Comparison of ENCODE assay signal across 8 cellular contexts in genomic region chr1:89069955-89070354, GRCh38. TPM values are rescaled to one million over a fixed set of nuclear protein-coding genes. Genes with fewer than 3 reads are reported as not detected.
DNase-seq lines count a peak whose midpoint lies in the region; ATAC-seq, FAIRE-seq and TF ChIP-seq lines count a peak whose summit lies in the region.

No MANE protein-coding gene starts in this region.

- intact Hi-C loops in stomach (cut with DNase I; ENCODE audit: low total_unique reads): no loop called here

- H3K27me3 ChIP-seq in stomach: no peaks in the 10 kb centered on the region

- H3K27ac Mint-ChIP-seq in activated CD8-positive, alpha-beta memory T cell treated with anti-CD3 and anti-CD28 coated beads, Interleukin-2, amount 10 ng/mL, durations not matched to agents 7 days and 5 days: peak overlapping the region; percentile 85
- H3K27ac Mint-ChIP-seq in activated CD4-positive, alpha-beta memory T cell treated with anti-CD3 and anti-CD28 coated beads, Interleukin-2, amount 10 ng/mL, durations not matched to agents 7 days and 5 days: peak overlapping the region; percentile 75
- peak overlapping the region; percentile 85 to 95 (median 88) for H3K27ac Mint-ChIP-seq in immature natural killer cell

- H3K4me1 Mint-ChIP-seq in activated CD8-positive, alpha-beta memory T cell treated with anti-CD3 and anti-CD28 coated beads, Interleukin-2, amount 10 ng/mL, durations not matched to agents 7 days and 5 days: peaks cover 25% of the 10 kb centered on the region
- H3K4me1 Mint-ChIP-seq in activated CD4-positive, alpha-beta memory T cell treated with anti-CD3 and anti-CD28 coated beads, Interleukin-2, amount 10 ng/mL, durations not matched to agents 7 days and 5 days: peaks cover 31% of the 10 kb centered on the region
- peaks cover 18 to 32% of the 10 kb centered on the region in 2 donors for H3K4me1 Mint-ChIP-seq in immature natural killer cell

- H3K9me3 Mint-ChIP-seq in activated CD8-positive, alpha-beta memory T cell treated with anti-CD3 and anti-CD28 coated beads, Interleukin-2, amount 10 ng/mL, durations not matched to agents 7 days and 5 days (ENCODE audit: low read depth): peaks cover 7% of the 10 kb centered on the region
- H3K9me3 Mint-ChIP-seq in activated CD4-positive, alpha-beta memory T cell treated with anti-CD3 and anti-CD28 coated beads, Interleukin-2, amount 10 ng/mL, durations not matched to agents 7 days and 5 days: peaks cover 20% of the 10 kb centered on the region
- peaks cover 0 to 13% (median 6%) of the 10 kb centered on the region in 6 donors for H3K9me3 Mint-ChIP-seq in immature natural killer cell

- POLR2A ChIA-PET in activated CD4-positive, alpha-beta memory T cell treated with anti-CD3 and anti-CD28 coated beads, Interleukin-2, amount 10 ng/mL, durations not matched to agents 7 days and 5 days (lab: Charles Lee): interaction anchor here (0.8 to 3.0 kb wide), 8 partner anchors 17 to 539 kb away, joined by 3 to 13 read pairs (median 4); partner anchors contain the start of genes GBP2 and GBP3

- WGBS in stomach, 5 donors: 43 to 60% (median 54%) methylated on average over 2 of the region's 2 CpGs

- H3K4me3 Mint-ChIP-seq in activated CD8-positive, alpha-beta memory T cell treated with anti-CD3 and anti-CD28 coated beads, Interleukin-2, amount 10 ng/mL, durations not matched to agents 7 days and 5 days: peak overlapping the region; percentile 75
- peak overlapping the region; percentile 81 for H3K4me3 Mint-ChIP-seq in activated CD4-positive, alpha-beta memory T cell treated with anti-CD3 and anti-CD28 coated beads, Interleukin-2, amount 10 ng/mL, durations not matched to agents 7 days and 5 days
- H3K4me3 Mint-ChIP-seq in immature natural killer cell: peak overlapping the region; percentile 84 to 94 (median 91)

- no peaks in the 10 kb centered on the region for H3K27me3 Mint-ChIP-seq in activated CD8-positive, alpha-beta memory T cell treated with anti-CD3 and anti-CD28 coated beads, Interleukin-2, amount 10 ng/mL, durations not matched to agents 7 days and 5 days
- H3K27me3 Mint-ChIP-seq in activated CD4-positive, alpha-beta memory T cell treated with anti-CD3 and anti-CD28 coated beads, Interleukin-2, amount 10 ng/mL, durations not matched to agents 7 days and 5 days: peaks cover 3% of the 10 kb centered on the region
- peaks cover 0 to 5% (median 0%) of the 10 kb centered on the region in 3 donors for H3K27me3 Mint-ChIP-seq in immature natural killer cell (ENCODE audit: low read depth in 3 of 3)

- DNase-seq in activated CD8-positive, alpha-beta memory T cell treated with anti-CD3 and anti-CD28 coated beads, Interleukin-2, amount 10 ng/mL, durations not matched to agents 7 days and 5 days: no peak
- no peak for DNase-seq in activated CD8-positive, alpha-beta memory T cell treated with anti-CD3 and anti-CD28 coated beads, Interleukin-2, amount 50 U/mL, for 4 hours
- DNase-seq in activated CD4-positive, alpha-beta memory T cell treated with anti-CD3 and anti-CD28 coated beads, Interleukin-2, amount 10 ng/mL, durations not matched to agents 7 days and 5 days: no peak
- DNase-seq in immature natural killer cell (peak; percentile 30 to 36 (median 34)), stomach (no peak), NCI-H345 treated with DMSO at 0.1 percent for 48 hours (lab: John Stamatoyannopoulos, UW; ENCODE audit: unreplicated experiment) (no peak), GM12891 (ENCODE audit: insufficient read length, low spot score) (no peak)

- TF ChIP-seq EP300 in stomach (IDR thresholded peaks at IDR 0.05): no peak

- TF ChIP-seq POLR2A in stomach (IDR thresholded peaks at IDR 0.05): no peak
- TF ChIP-seq POLR2A in GM12891 (IDR thresholded peaks at IDR 0.05; ENCODE audit: low read depth, low read length): no peak

- peak; percentile 22 for ATAC-seq in activated CD8-positive, alpha-beta memory T cell treated with anti-CD3 and anti-CD28 coated beads, Interleukin-2, amount 10 ng/mL, durations not matched to agents 7 days and 5 days
- ATAC-seq in GM21825 (IDR thresholded peaks at IDR 0.05; ENCODE audit: unreplicated experiment): no peak

- peaks cover 31% of the 10 kb centered on the region for H3K36me3 Mint-ChIP-seq in activated CD8-positive, alpha-beta memory T cell treated with anti-CD3 and anti-CD28 coated beads, Interleukin-2, amount 10 ng/mL, durations not matched to agents 7 days and 5 days
- H3K36me3 Mint-ChIP-seq in activated CD4-positive, alpha-beta memory T cell treated with anti-CD3 and anti-CD28 coated beads, Interleukin-2, amount 10 ng/mL, durations not matched to agents 7 days and 5 days (ENCODE audit: low read depth): peaks cover 24% of the 10 kb centered on the region
- H3K36me3 Mint-ChIP-seq in immature natural killer cell: peaks cover 4 to 17% (median 8%) of the 10 kb centered on the region in 3 donors

- no peaks in the 10 kb centered on the region for H3K36me3 ChIP-seq in stomach

- peaks cover 0 to 8% (median 0%) of the 10 kb centered on the region in 4 donors for H3K4me1 ChIP-seq in stomach

- H3K27ac ChIP-seq in stomach: peak overlapping the region in 3 of 5 donors; percentile 7 to 61 (median 31)

- peak overlapping the region; percentile 10 to 22 (median 16) for H3K4me3 ChIP-seq in stomach

- no peak for FAIRE-seq in GM12891 (lab: Jason Lieb, UNC)

- CTCF ChIA-PET in activated CD8-positive, alpha-beta memory T cell treated with anti-CD3 and anti-CD28 coated beads, Interleukin-2, amount 10 ng/mL, durations not matched to agents 7 days and 5 days (lab: Charles Lee): interaction anchor here (0.8 to 1.4 kb wide), 5 partner anchors 16 to 386 kb away, joined by 3 to 4 read pairs (median 3); no protein-coding TSS in a partner anchor
- CTCF ChIA-PET in activated CD4-positive, alpha-beta memory T cell treated with anti-CD3 and anti-CD28 coated beads, Interleukin-2, amount 10 ng/mL, durations not matched to agents 7 days and 5 days (lab: Charles Lee): interaction anchor here (0.9 to 2.9 kb wide), 5 partner anchors 11 to 241 kb away, joined by 3 to 10 read pairs (median 6); no protein-coding TSS in a partner anchor

- peaks cover 0 to 13% (median 6%) of the 10 kb centered on the region in 4 donors for H3K9me3 ChIP-seq in stomach

- TF ChIP-seq CTCF in stomach (IDR thresholded peaks at IDR 0.05): no peak

TF ChIP-seq in GM12891, 5 proteins besides CTCF, POLR2A, EP300 and RAD21:
- TF ChIP-seq SPI1 (IDR thresholded peaks at IDR 0.05; ENCODE audit: low read depth, low read length) (no peak), POLR2AphosphoS5 (IDR thresholded peaks at IDR 0.05; ENCODE audit: low read depth, low read length) (no peak), PAX5 (IDR thresholded peaks at IDR 0.05; ENCODE audit: insufficient read depth, low read length, severe bottlenecking) (no peak), TAF1 (IDR thresholded peaks at IDR 0.05; ENCODE audit: low read depth, low read length) (no peak), POU2F2 (IDR thresholded peaks at IDR 0.05; ENCODE audit: low read depth, low read length) (no peak)
TF ChIP-seq in GM12891: peak in this region for 0.

RNA-seq across cellular contexts. Expression of gene GBP1, which starts 4.9 kb away (rescaled TPM):
- 100 to 1,000 TPM; 106 to 150 TPM for total RNA-seq in activated CD8-positive, alpha-beta memory T cell treated with anti-CD3 and anti-CD28 coated beads, Interleukin-2, amount 10 ng/mL, durations not matched to agents 7 days and 5 days
- 100 to 1,000 TPM; 141 to 144 TPM for total RNA-seq in activated CD4-positive, alpha-beta memory T cell treated with anti-CD3 and anti-CD28 coated beads, Interleukin-2, amount 10 ng/mL, durations not matched to agents 7 days and 5 days
- polyA plus RNA-seq in immature natural killer cell (10 to 100 TPM; 23.3 to 45.4 (median 43.1) TPM), stomach (10 to 100 TPM in 2 of 3 donors, 1 to 10 TPM in 1; 5.9 to 27.5 (median 15.4) TPM)
- total RNA-seq in stomach: 10 to 100 TPM in 4 of 5 donors, 1 to 10 TPM in 1; 7.6 to 43.5 (median 25.1) TPM
- polyA plus RNA-seq in GM12891 (2012; ENCODE audit: low read depth, missing spikeins): 19.4 TPM

RNA-seq across cellular contexts. Expression of gene GBP3, which starts 47.3 kb away (rescaled TPM):
- total RNA-seq in activated CD8-positive, alpha-beta memory T cell treated with anti-CD3 and anti-CD28 coated beads, Interleukin-2, amount 10 ng/mL, durations not matched to agents 7 days and 5 days: 10 to 100 TPM; 32.0 to 38.6 TPM
- total RNA-seq in activated CD4-positive, alpha-beta memory T cell treated with anti-CD3 and anti-CD28 coated beads, Interleukin-2, amount 10 ng/mL, durations not matched to agents 7 days and 5 days: 10 to 100 TPM; 33.6 to 34.4 TPM
- polyA plus RNA-seq in immature natural killer cell (10 to 100 TPM in 1 of 3 donors, 1 to 10 TPM in 2; 7.7 to 18.2 (median 8.3) TPM), stomach (10 to 100 TPM in 2 of 3 donors, 1 to 10 TPM in 1; 6.4 to 12.7 (median 10.0) TPM)
- 10 to 100 TPM in 4 of 5 donors, 1 to 10 TPM in 1; 3.6 to 57.7 (median 22.0) TPM for total RNA-seq in stomach
- polyA plus RNA-seq in GM12891 (2012; ENCODE audit: low read depth, missing spikeins): 2.9 TPM

RNA-seq across cellular contexts. Expression of gene GBP2, which starts 56.0 kb away (rescaled TPM):
- 100 to 1,000 TPM; 150 to 194 TPM for total RNA-seq in activated CD8-positive, alpha-beta memory T cell treated with anti-CD3 and anti-CD28 coated beads, Interleukin-2, amount 10 ng/mL, durations not matched to agents 7 days and 5 days
- total RNA-seq in activated CD4-positive, alpha-beta memory T cell treated with anti-CD3 and anti-CD28 coated beads, Interleukin-2, amount 10 ng/mL, durations not matched to agents 7 days and 5 days: 100 to 1,000 TPM; 280 to 281 TPM
- 100 to 1,000 TPM in 2 of 3 donors, 10 to 100 TPM in 1; 90.8 to 141 (median 106) TPM for polyA plus RNA-seq in immature natural killer cell
- 10 to 100 TPM; 21.0 to 74.2 (median 60.3) TPM for total RNA-seq in stomach
- polyA plus RNA-seq in stomach: 100 to 1,000 TPM in 1 of 3 donors, 10 to 100 TPM in 2; 37.9 to 119 (median 66.0) TPM
- 35.5 TPM for polyA plus RNA-seq in GM12891 (2012; ENCODE audit: low read depth, missing spikeins)

Comparison
In these comparisons a context has a peak if more than half of its experiments do, and no peak if none do; other contexts are left out.
1. DNase-seq: peak in immature natural killer cell (3 of 3); none in activated CD8-positive, alpha-beta memory T cell treated with anti-CD3 and anti-CD28 coated beads, Interleukin-2, amount 10 ng/mL, durations not matched to agents 7 days and 5 days (single experiment), activated CD8-positive, alpha-beta memory T cell treated with anti-CD3 and anti-CD28 coated beads, Interleukin-2, amount 50 U/mL, for 4 hours (single experiment), activated CD4-positive, alpha-beta memory T cell treated with anti-CD3 and anti-CD28 coated beads, Interleukin-2, amount 10 ng/mL, durations not matched to agents 7 days and 5 days (single experiment), stomach (single experiment), NCI-H345 treated with DMSO at 0.1 percent for 48 hours (single experiment) and GM12891 (single experiment).
2. Peak in every context shown above with its lines, with median percentiles within 50 percentile points of each other: H3K27ac Mint-ChIP-seq and H3K4me3 Mint-ChIP-seq.